Comparison of ENCODE assay signal across 21 cellular contexts in the genomic region with DNA sequence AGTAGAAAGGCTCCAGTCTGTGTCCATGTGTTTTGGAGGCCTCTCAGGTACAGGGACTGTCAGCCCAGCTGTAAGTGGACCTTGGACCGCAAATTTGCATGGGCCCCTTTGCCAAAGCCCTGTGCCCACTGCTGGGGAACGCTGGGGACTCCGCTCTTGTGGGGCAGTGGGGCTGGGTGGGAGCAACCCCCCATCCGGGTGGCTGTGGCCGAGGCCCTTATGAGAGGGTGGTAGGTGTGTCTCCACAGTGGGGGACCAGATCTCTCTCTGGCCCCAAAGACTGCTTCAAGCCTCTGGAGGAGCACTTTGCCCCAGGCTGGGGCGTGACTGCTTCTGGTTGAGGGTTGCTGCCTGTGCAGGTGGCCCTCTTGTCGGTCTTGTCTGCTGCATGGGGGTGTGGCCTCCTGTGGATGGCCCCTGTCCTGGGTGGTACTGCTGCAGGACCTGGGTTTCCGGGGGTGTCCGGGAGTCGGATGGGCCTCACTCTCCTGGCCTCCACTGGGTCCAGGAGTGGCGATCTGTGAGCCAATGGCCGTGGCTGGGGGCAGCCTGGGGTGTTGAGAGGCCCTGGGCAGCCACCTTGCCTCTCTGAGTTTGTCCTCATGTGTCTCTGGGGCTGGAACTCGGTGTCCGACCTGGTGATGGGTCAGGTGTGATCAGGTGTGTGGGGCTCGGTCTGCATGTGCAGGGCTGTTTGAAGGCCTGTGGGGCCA. TPM values are rescaled to one million over a fixed set of nuclear protein-coding genes. Genes with fewer than 3 reads are reported as not detected.
DNase-seq lines count a peak whose midpoint lies in the region; ATAC-seq and TF ChIP-seq lines count a peak whose summit lies in the region.
"Had no signal": no experiment of that assay in that cellular context is flagged by ENCODE, and none has a peak within 500 bp of the region (broad histone marks: within the 10 kb centered on the region; RNA-seq: fewer than 3 reads in every experiment).

No MANE protein-coding gene starts in this region.

- intact Hi-C loops in right cardiac atrium (cut with DNase I) (loop anchor here in 2 of 4 donors (5.0 kb wide), 1 partner anchor 47 kb away; no protein-coding TSS in a partner anchor), sigmoid colon (cut with DNase I) (no loop called here)

- H3F3A ChIP-seq in MM.1S (ENCODE audit: insufficient read depth, low read length): peaks cover 30% of the 10 kb centered on the region

- H3K36me3 Mint-ChIP-seq in activated CD8-positive, alpha-beta T cell treated with anti-CD3 and anti-CD28 coated beads, Interleukin-2, amount 10 ng/mL, durations not matched to agents 7 days and 5 days (ENCODE audit: low read depth): no peaks in the 10 kb centered on the region
- H3K36me3 Mint-ChIP-seq: CD8-positive, alpha-beta memory T cell had no signal

- H3K79me2 ChIP-seq in MM.1S (ENCODE audit: low read length): peaks cover 53% of the 10 kb centered on the region

- H2AFZ ChIP-seq in MM.1S (ENCODE audit: low read length): peak overlapping the region; percentile 14; the same call in 1 of the 2 replicates

- H3K36me3 ChIP-seq in MM.1S (replicated peaks; ENCODE audit: insufficient read depth, low read length): no peaks in the 10 kb centered on the region
- no peaks in the 10 kb centered on the region for H3K36me3 ChIP-seq in Peyer's patch
- H3K36me3 ChIP-seq in sigmoid colon: no peaks in the 10 kb centered on the region
- H3K36me3 ChIP-seq in H7 (replicated peaks; ENCODE audit: control insufficient read depth, insufficient read depth, low read length): no peaks in the 10 kb centered on the region
- H3K36me3 ChIP-seq: MG63 had no signal

- H3K4me3 Mint-ChIP-seq in activated CD8-positive, alpha-beta T cell treated with anti-CD3 and anti-CD28 coated beads, Interleukin-2, amount 10 ng/mL, durations not matched to agents 7 days and 5 days: no peak overlapping the region
- H3K4me3 Mint-ChIP-seq: endodermal cell, nephron had no signal

- no peaks in the 10 kb centered on the region for H3K9me2 ChIP-seq in MM.1S (replicated peaks; ENCODE audit: insufficient read depth, low read length)

- CTCF ChIA-PET in activated CD8-positive, alpha-beta T cell treated with anti-CD3 and anti-CD28 coated beads, Interleukin-2, amount 10 ng/mL, durations not matched to agents 7 days and 5 days (lab: Charles Lee): no interaction called here

- TF ChIP-seq POLR2A in Peyer's patch (IDR thresholded peaks at IDR 0.05) (peak in 1 of 2 donors; percentile 35), sigmoid colon (IDR thresholded peaks at IDR 0.05) (no peak)

- ATAC-seq in right cardiac atrium: peak in 1 of 2 donors; percentile 1
- ATAC-seq in activated CD8-positive, alpha-beta T cell treated with anti-CD3 and anti-CD28 coated beads, Interleukin-2, amount 10 ng/mL, durations not matched to agents 7 days and 5 days: no peak
- ATAC-seq: psoas muscle had no signal

- peak overlapping the region; percentile 97 for H3K4me2 ChIP-seq in MM.1S (ENCODE audit: low read depth, low read length)

- peak; percentile 74 for DNase-seq in MM.1S
- DNase-seq in Peyer's patch: peak in 2 of 3 donors; percentile 79 to 80
- peak in 1 of 3 donors; percentile 42 for DNase-seq in right cardiac atrium
- peak; percentile 57 for DNase-seq in sigmoid colon
- DNase-seq in activated CD8-positive, alpha-beta T cell treated with anti-CD3 and anti-CD28 coated beads, Interleukin-2, amount 10 ng/mL, durations not matched to agents 7 days and 5 days: no peak
- DNase-seq in germinal center (ENCODE audit: low spot score): no peak
- no peak for DNase-seq in H7
- DNase-seq: activated CD4-positive, alpha-beta T cell treated with anti-CD3 and anti-CD28 coated beads for 4 hours; activated naive CD4-positive, alpha-beta T cell; anterior cingulate cortex; CD8-positive, alpha-beta memory T cell; cerebellar nuclear complex; endodermal cell; glutamatergic neuron; mammary epithelial cell; MG63; NCI-H187; NCI-H226; psoas muscle had no signal

- H3K9ac ChIP-seq in MM.1S (ENCODE audit: low read length): peak overlapping the region; percentile 89

- 73% methylated on average over 15 of the region's 15 CpGs for WGBS in right cardiac atrium
- WGBS in sigmoid colon, 2 donors: 48 to 78% methylated on average over 15 of the region's 15 CpGs

- H3K27me3 ChIP-seq in MM.1S (replicated peaks; ENCODE audit: insufficient read depth, low read length): no peaks in the 10 kb centered on the region
- no peaks in the 10 kb centered on the region for H3K27me3 ChIP-seq in Peyer's patch
- H3K27me3 ChIP-seq in right cardiac atrium (ENCODE audit: control insufficient read depth, insufficient read depth): no peaks in the 10 kb centered on the region
- no peaks in the 10 kb centered on the region for H3K27me3 ChIP-seq in sigmoid colon
- no peaks in the 10 kb centered on the region for H3K27me3 ChIP-seq in H7 (ENCODE audit: control insufficient read depth, insufficient read depth, low read length)
- H3K27me3 ChIP-seq: MG63 had no signal

- POLR2A ChIA-PET in activated CD8-positive, alpha-beta T cell treated with anti-CD3 and anti-CD28 coated beads, Interleukin-2, amount 10 ng/mL, durations not matched to agents 7 days and 5 days (lab: Charles Lee): no interaction called here

- peak overlapping the region; percentile 100 for H3K27ac ChIP-seq in MM.1S (ENCODE audit: low read length)
- H3K27ac ChIP-seq in Peyer's patch: peak overlapping the region in 3 of 4 donors; percentile 57 to 96 (median 68)
- H3K27ac ChIP-seq in right cardiac atrium (ENCODE audit: low read length): peak overlapping the region; percentile 72
- H3K27ac ChIP-seq in sigmoid colon: no peak overlapping the region
- H3K27ac ChIP-seq: psoas muscle had no signal

- peaks cover 41% of the 10 kb centered on the region for H3K4me1 Mint-ChIP-seq in activated CD8-positive, alpha-beta T cell treated with anti-CD3 and anti-CD28 coated beads, Interleukin-2, amount 10 ng/mL, durations not matched to agents 7 days and 5 days (ENCODE audit: low read depth)
- H3K4me1 Mint-ChIP-seq: endodermal cell had no signal

- H4K20me1 ChIP-seq in MM.1S (ENCODE audit: insufficient read depth, low read length): no peaks in the 10 kb centered on the region

- H3K27me3 Mint-ChIP-seq in activated CD8-positive, alpha-beta T cell treated with anti-CD3 and anti-CD28 coated beads, Interleukin-2, amount 10 ng/mL, durations not matched to agents 7 days and 5 days (ENCODE audit: low read depth): no peaks in the 10 kb centered on the region
- H3K27me3 Mint-ChIP-seq: CD8-positive, alpha-beta memory T cell had no signal

- H3K4me1 ChIP-seq in MM.1S (ENCODE audit: low read length) (peaks cover 39% of the 10 kb centered on the region), Peyer's patch (peaks cover 25 to 61% (median 30%) of the 10 kb centered on the region in 4 donors), right cardiac atrium (ENCODE audit: control insufficient read depth, insufficient read depth, low read length) (peaks cover 5% of the 10 kb centered on the region), sigmoid colon (no peaks in the 10 kb centered on the region)
- H3K4me1 ChIP-seq: psoas muscle had no signal

- H3K27ac Mint-ChIP-seq in activated CD8-positive, alpha-beta T cell treated with anti-CD3 and anti-CD28 coated beads, Interleukin-2, amount 10 ng/mL, durations not matched to agents 7 days and 5 days: no peak overlapping the region
- H3K27ac Mint-ChIP-seq: CD8-positive, alpha-beta memory T cell; endodermal cell; nephron had no signal

- no peak for TF ChIP-seq EP300 in sigmoid colon (IDR thresholded peaks at IDR 0.05)

- H3K4me3 ChIP-seq in MM.1S (ENCODE audit: low read length) (peak overlapping the region; percentile 55), Peyer's patch (no peak overlapping the region), right cardiac atrium (ENCODE audit: low read length) (no peak overlapping the region), sigmoid colon (no peak overlapping the region), H7 (ENCODE audit: insufficient read depth, low read depth, low read length) (no peak overlapping the region)
- H3K4me3 ChIP-seq: MG63, psoas muscle had no signal

- H3K9me3 Mint-ChIP-seq in activated CD8-positive, alpha-beta T cell treated with anti-CD3 and anti-CD28 coated beads, Interleukin-2, amount 10 ng/mL, durations not matched to agents 7 days and 5 days (ENCODE audit: insufficient read depth): no peaks in the 10 kb centered on the region
- H3K9me3 Mint-ChIP-seq: CD8-positive, alpha-beta memory T cell; endodermal cell had no signal

- TF ChIP-seq CTCF in MM.1S (IDR thresholded peaks at IDR 0.05; ENCODE audit: low read length) (no peak), Peyer's patch (IDR thresholded peaks at IDR 0.05) (no peak), sigmoid colon (IDR thresholded peaks at IDR 0.05) (no peak)

- no peaks in the 10 kb centered on the region for H3K9me3 ChIP-seq in MM.1S (replicated peaks; ENCODE audit: insufficient read depth, low read length)
- no peaks in the 10 kb centered on the region for H3K9me3 ChIP-seq in Peyer's patch
- no peaks in the 10 kb centered on the region for H3K9me3 ChIP-seq in right cardiac atrium (ENCODE audit: control insufficient read depth, low read length)
- H3K9me3 ChIP-seq in sigmoid colon: peaks cover 0 to 2% (median 0%) of the 10 kb centered on the region in 4 donors
- H3K9me3 ChIP-seq: MG63, psoas muscle had no signal

RNA-seq across cellular contexts. Expression of gene KCNQ1, which starts 15.9 kb away (rescaled TPM):
- total RNA-seq in Peyer's patch (10 to 100 TPM; 50.6 to 66.4 (median 54.2) TPM), right cardiac atrium (10 to 100 TPM; 36.5 to 46.8 (median 41.0) TPM), sigmoid colon (1 to 10 TPM; 1.1 to 3.8 (median 3.1) TPM)
- polyA plus RNA-seq in right cardiac atrium (36.4 TPM), sigmoid colon (10 to 100 TPM in 1 of 3 donors, 1 to 10 TPM in 2; 7.8 to 25.2 (median 9.5) TPM)
- total RNA-seq in activated CD8-positive, alpha-beta T cell treated with anti-CD3 and anti-CD28 coated beads, Interleukin-2, amount 10 ng/mL, durations not matched to agents 7 days and 5 days: 10 to 100 TPM; 20.4 to 26.0 TPM
- 0.18 and 0.48 TPM in 2 replicates for total RNA-seq in H7 (2014; rRNA removed; shearing (Covaris generic))
- polyA plus RNA-seq: mammary epithelial cell had no signal

RNA-seq across cellular contexts. Expression of gene TRPM5, which starts 16.4 kb away (rescaled TPM):
- 10 to 100 TPM in 3 of 4 donors, 1 to 10 TPM in 1; 8.1 to 24.2 (median 16.3) TPM for total RNA-seq in Peyer's patch
- not detected for total RNA-seq in right cardiac atrium
- polyA plus RNA-seq in right cardiac atrium: 0.02 TPM
- total RNA-seq in sigmoid colon: not detected
- 1 to 10 TPM in 1 of 3 donors, under 1 TPM in 1, not detected in 1; 0.60 to 2.8 TPM for polyA plus RNA-seq in sigmoid colon
- not detected for total RNA-seq in activated CD8-positive, alpha-beta T cell treated with anti-CD3 and anti-CD28 coated beads, Interleukin-2, amount 10 ng/mL, durations not matched to agents 7 days and 5 days
- not detected in 2 replicates for total RNA-seq in H7 (2014; rRNA removed; shearing (Covaris generic))
- total RNA-seq: CD8-positive, alpha-beta memory T cell; mammary epithelial cell; psoas muscle; temporal lobe had no signal
- polyA plus RNA-seq: CD8-positive, alpha-beta memory T cell; mammary epithelial cell; psoas muscle had no signal

Comparison
In these comparisons a context has a peak if more than half of its experiments do, and no peak if none do; other contexts are left out.
1. DNase-seq: peak in MM.1S (single experiment), Peyer's patch (2 of 3) and sigmoid colon (single experiment); none in activated CD8-positive, alpha-beta T cell treated with anti-CD3 and anti-CD28 coated beads, Interleukin-2, amount 10 ng/mL, durations not matched to agents 7 days and 5 days (single experiment), germinal center (single experiment) and H7 (single experiment).
2. H3K27ac ChIP-seq: peak in MM.1S (single experiment), Peyer's patch (3 of 4) and right cardiac atrium (single experiment); none in sigmoid colon (0 of 4).
3. RNA of gene KCNQ1, which starts 15.9 kb away (total RNA-seq): 50.6 to 66.4 TPM in Peyer's patch, 36.5 to 46.8 TPM in right cardiac atrium and 20.4 to 26.0 TPM in activated CD8-positive, alpha-beta T cell treated with anti-CD3 and anti-CD28 coated beads, Interleukin-2, amount 10 ng/mL, durations not matched to agents 7 days and 5 days; 1.1 to 3.8 TPM in sigmoid colon and 0.18 to 0.48 TPM in H7; every median in the first group is over 4 times any median in the second.